Comparison of ENCODE assay signal across 12 cellular contexts in the genomic region with DNA sequence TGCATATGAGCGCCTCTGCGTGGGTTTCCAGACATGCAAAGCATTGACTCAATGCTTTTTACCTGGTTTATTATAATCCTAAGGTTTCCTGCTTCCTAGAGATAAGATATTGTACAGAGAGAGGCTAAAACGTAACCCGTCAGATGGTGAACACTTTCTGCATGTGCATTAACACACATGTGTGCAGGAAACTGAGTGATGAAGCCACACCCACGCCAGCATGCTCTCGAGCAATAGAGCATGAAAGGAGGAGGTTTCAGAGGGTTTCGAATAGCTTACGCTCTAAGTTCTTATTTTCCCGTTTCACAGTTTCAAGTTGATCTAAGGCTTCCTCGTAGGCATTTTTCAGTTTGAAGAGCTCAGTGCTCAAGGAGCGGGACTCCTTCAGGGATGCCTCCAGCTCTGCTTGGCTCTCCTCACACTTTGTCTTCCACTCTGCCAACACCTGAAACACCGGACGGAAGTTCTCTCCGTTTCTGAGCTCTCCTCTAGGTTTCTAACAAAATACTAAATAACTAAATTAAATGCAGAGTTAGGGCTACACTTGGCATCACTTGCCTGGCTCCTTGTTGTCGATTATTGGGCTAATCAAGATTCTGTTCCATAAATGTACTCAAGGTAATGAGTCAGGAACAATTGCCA. TPM values are rescaled to one million over a fixed set of nuclear protein-coding genes. Genes with fewer than 3 reads are reported as not detected.
DNase-seq lines count a peak whose midpoint lies in the region; ATAC-seq and TF ChIP-seq lines count a peak whose summit lies in the region.
"Had no signal": no experiment of that assay in that cellular context is flagged by ENCODE, and none has a peak within 500 bp of the region (broad histone marks: within the 10 kb centered on the region; RNA-seq: fewer than 3 reads in every experiment).

No MANE protein-coding gene starts in this region.

- H3K27ac ChIP-seq in SU-DHL-6 (ENCODE audit: low read depth, low read length) = no peak overlapping the region
- no peak overlapping the region for H3K27ac ChIP-seq in tibial nerve

- H3K9ac ChIP-seq in SU-DHL-6 (ENCODE audit: low read length) = no peak overlapping the region

- DNase-seq in tibial nerve (ENCODE audit: low spot score in 2 of 2) = no peak
- DNase-seq in DMS114 treated with DMSO at 0.1 percent for 48 hours (lab: John Stamatoyannopoulos, UW; ENCODE audit: unreplicated experiment) = no peak
- DNase-seq in SHP77 treated with DMSO at 0.1 percent for 48 hours (lab: John Stamatoyannopoulos, UW) = no peak
- DNase-seq in HEK293T (ENCODE audit: extremely low spot score) = no peak
- DNase-seq: aorta, DMS53, HFFc6, NCI-H187 had no signal

- H3K4me1 ChIP-seq in tibial nerve = peaks cover 0 to 4% (median 0%) of the 10 kb centered on the region in 4 donors

- H3K9me3 ChIP-seq in SU-DHL-6 (ENCODE audit: insufficient read depth, low read length) (no peaks in the 10 kb centered on the region), tibial nerve (no peaks in the 10 kb centered on the region)

- no peak for TF ChIP-seq EP300 in tibial nerve (IDR thresholded peaks at IDR 0.05)

- no peak for TF ChIP-seq CTCF in SU-DHL-6 (IDR thresholded peaks at IDR 0.05; ENCODE audit: insufficient read depth, low read length, poor library complexity, severe bottlenecking)
- no peak for TF ChIP-seq CTCF in tibial nerve (IDR thresholded peaks at IDR 0.05)

- H3K9me2 ChIP-seq in SU-DHL-6 (replicated peaks; ENCODE audit: insufficient read depth, low read length) = no peaks in the 10 kb centered on the region

- no peak overlapping the region for H2AFZ ChIP-seq in SU-DHL-6 (ENCODE audit: low read depth, low read length, severe bottlenecking)

- no peaks in the 10 kb centered on the region for H3F3A ChIP-seq in SU-DHL-6 (ENCODE audit: insufficient read depth)

- H3K4me3 ChIP-seq in SU-DHL-6 (ENCODE audit: insufficient read depth, low read length, poor library complexity, severe bottlenecking) (no peak overlapping the region), tibial nerve (no peak overlapping the region)

- 89% methylated on average over 15 of the region's 15 CpGs for WGBS in tibial nerve, 2 donors

- peak overlapping the region; percentile 40 for H3K4me2 ChIP-seq in SU-DHL-6 (ENCODE audit: low read depth, low read length, poor library complexity, severe bottlenecking)

- CTCF ChIA-PET in HEK293T (lab: Yijun Ruan, JAX) = interaction anchor here (0.6 kb wide), 1 partner anchor 19 kb away, joined by 3 read pairs; no protein-coding TSS in a partner anchor

- no peak for TF ChIP-seq POLR2A in tibial nerve (IDR thresholded peaks at IDR 0.05)

- no peaks in the 10 kb centered on the region for H4K20me1 ChIP-seq in SU-DHL-6 (ENCODE audit: low read depth, low read length)

- no peaks in the 10 kb centered on the region for H3K79me2 ChIP-seq in SU-DHL-6 (ENCODE audit: insufficient read depth, low read length)

- POLR2A ChIA-PET in HEK293T (lab: Yijun Ruan, JAX) = no interaction called here

- H3K36me3 ChIP-seq in SU-DHL-6 (ENCODE audit: low read length) (no peaks in the 10 kb centered on the region), tibial nerve (peaks cover 0 to 90% (median 4%) of the 10 kb centered on the region in 3 donors)

- ATAC-seq in GM18861 (IDR thresholded peaks at IDR 0.05; ENCODE audit: unreplicated experiment) = peak; percentile 97
- ATAC-seq in GM21390 (IDR thresholded peaks at IDR 0.05; ENCODE audit: unreplicated experiment) = peak; percentile 94
- ATAC-seq in HG03064 (IDR thresholded peaks at IDR 0.05; ENCODE audit: low read depth, unreplicated experiment) = peak; percentile 95

- H3K27me3 ChIP-seq in SU-DHL-6 (ENCODE audit: low read length) = no peaks in the 10 kb centered on the region
- no peaks in the 10 kb centered on the region for H3K27me3 ChIP-seq in tibial nerve

TF ChIP-seq in HEK293T, 16 proteins besides CTCF, POLR2A, EP300 and RAD21:
- no peak for TF ChIP-seq LEF1 (IDR thresholded peaks at IDR 0.05; ENCODE audit: borderline replicate concordance)
- no peak for TF ChIP-seq FOXK2 (IDR thresholded peaks at IDR 0.05)
- TF ChIP-seq SUZ12 (IDR thresholded peaks at IDR 0.05) = no peak
- TF ChIP-seq ZNF384 (IDR thresholded peaks at IDR 0.05) = no peak
- TF ChIP-seq CTBP1 (IDR thresholded peaks at IDR 0.05; ENCODE audit: borderline replicate concordance) = no peak
- no peak for TF ChIP-seq SP1 (IDR thresholded peaks at IDR 0.05)
- no peak for TF ChIP-seq L3MBTL2 (conservative IDR thresholded peaks at IDR 0.05)
- TF ChIP-seq TARDBP (IDR thresholded peaks at IDR 0.05) = no peak
- no peak for TF ChIP-seq FOXA1 (IDR thresholded peaks at IDR 0.05)
- TF ChIP-seq, protein P1, sequence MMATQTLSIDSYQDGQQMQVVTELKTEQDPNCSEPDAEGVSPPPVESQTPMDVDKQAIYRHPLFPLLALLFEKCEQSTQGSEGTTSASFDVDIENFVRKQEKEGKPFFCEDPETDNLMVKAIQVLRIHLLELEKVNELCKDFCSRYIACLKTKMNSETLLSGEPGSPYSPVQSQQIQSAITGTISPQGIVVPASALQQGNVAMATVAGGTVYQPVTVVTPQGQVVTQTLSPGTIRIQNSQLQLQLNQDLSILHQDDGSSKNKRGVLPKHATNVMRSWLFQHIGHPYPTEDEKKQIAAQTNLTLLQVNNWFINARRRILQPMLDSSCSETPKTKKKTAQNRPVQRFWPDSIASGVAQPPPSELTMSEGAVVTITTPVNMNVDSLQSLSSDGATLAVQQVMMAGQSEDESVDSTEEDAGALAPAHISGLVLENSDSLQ (IDR thresholded peaks at IDR 0.05) = no peak
- TF ChIP-seq ARNT (IDR thresholded peaks at IDR 0.05) = no peak
- TF ChIP-seq HDGF (IDR thresholded peaks at IDR 0.05; ENCODE audit: borderline replicate concordance) = no peak
- TF ChIP-seq BHLHE40 (IDR thresholded peaks at IDR 0.05; ENCODE audit: borderline replicate concordance) = no peak
- TF ChIP-seq NFRKB (IDR thresholded peaks at IDR 0.05) = no peak
- TF ChIP-seq FOXM1 (IDR thresholded peaks at IDR 0.05; ENCODE audit: borderline replicate concordance) = no peak
- TF ChIP-seq ELF4 (IDR thresholded peaks at IDR 0.05) = no peak

RNA-seq across cellular contexts. Expression of a gene that starts 23.2 kb away (rescaled TPM):
- total RNA-seq in tibial nerve = 1 to 10 TPM in 3 of 4 donors, under 1 TPM in 1; 0.59 to 8.1 (median 3.8) TPM
